12 cellular contexts compared by ENCODE assay signal in the genomic region with DNA sequence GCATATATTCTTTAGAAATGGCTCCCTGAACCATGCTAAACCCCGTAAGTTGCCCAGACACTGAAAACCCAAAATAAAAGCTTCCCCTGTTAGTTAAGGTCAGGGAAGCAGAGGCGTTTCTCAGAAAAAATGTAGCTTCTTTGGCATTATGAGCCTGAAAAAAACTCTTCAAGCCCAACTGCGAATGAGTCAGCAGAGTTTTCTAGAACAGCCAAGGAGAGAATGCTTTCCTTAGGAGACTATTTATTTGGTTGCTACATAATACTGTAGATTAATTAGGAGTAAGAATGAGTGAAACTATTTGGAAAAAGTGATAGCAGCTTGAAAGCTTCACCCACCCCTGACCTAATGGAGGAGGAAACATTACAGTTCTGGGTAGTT. TPM values are rescaled to one million over a fixed set of nuclear protein-coding genes. Genes with fewer than 3 reads are reported as not detected.
DNase-seq lines count a peak whose midpoint lies in the region; ATAC-seq and TF ChIP-seq lines count a peak whose summit lies in the region.
"Had no signal": no experiment of that assay in that cellular context is flagged by ENCODE, and none has a peak within 500 bp of the region (broad histone marks: within the 10 kb centered on the region; RNA-seq: fewer than 3 reads in every experiment).

No MANE protein-coding gene starts in this region.

- peak overlapping the region; percentile 99 for H4K5ac ChIP-seq in IMR-90 (ENCODE audit: low read depth, low read length)

- CTCF ChIA-PET in IMR-90 (lab: Yijun Ruan, JAX), result interaction anchor here (1.6 kb wide), 1 partner anchor 24 kb away, joined by 4 read pairs; no protein-coding TSS in a partner anchor
- CTCF ChIA-PET in MCF 10A (lab: Yijun Ruan, JAX), result interaction anchor here (1.2 kb wide), 1 partner anchor 115 kb away, joined by 3 read pairs; no protein-coding TSS in a partner anchor

- peak overlapping the region; percentile 79 for H2BK5ac ChIP-seq in IMR-90 (ENCODE audit: low read depth, low read length, poor library complexity, severe bottlenecking)

- in situ Hi-C loops in IMR-90 (cut with MboI; ENCODE audit: low sequenced_read_pairs), result loop anchor here (10.0 kb wide), 1 partner anchor 389 kb away; no protein-coding TSS in a partner anchor

- H3K4me1 Mint-ChIP-seq in MCF 10A (ENCODE audit: insufficient read depth, unreplicated experiment), result peaks cover 15% of the 10 kb centered on the region

- TF ChIP-seq POLR2A in IMR-90 (IDR thresholded peaks at IDR 0.05; ENCODE audit: low read depth, low read length) (no peak), prostate gland (IDR thresholded peaks at IDR 0.05) (no peak)

- H3K9ac ChIP-seq in IMR-90 (ENCODE audit: low read depth, low read length) (peak overlapping the region; percentile 80; the same call in 1 of the 2 replicates), stomach smooth muscle (ENCODE audit: low read length in 2 of 2) (no peak overlapping the region)

- dilution Hi-C loops in IMR-90 (cut with HindIII; ENCODE audit: low sequenced_read_pairs, unreplicated experiment), result no loop called here

- H3K9me3 Mint-ChIP-seq in MCF 10A (ENCODE audit: unreplicated experiment), result no peaks in the 10 kb centered on the region
- H3K9me3 Mint-ChIP-seq: T-cell had no signal

- H2AK9ac ChIP-seq in IMR-90 (replicated peaks; ENCODE audit: low read depth, low read length, poor library complexity), result no peak overlapping the region

- TF ChIP-seq CTCF in IMR-90 (conservative IDR thresholded peaks at IDR 0.05; ENCODE audit: low read depth, low read length) (no peak), MCF 10A (IDR thresholded peaks at IDR 0.05; ENCODE audit: unreplicated experiment) (no peak), right atrium auricular region (IDR thresholded peaks at IDR 0.05) (no peak), prostate gland (IDR thresholded peaks at IDR 0.05) (no peak)

- H4K8ac ChIP-seq in IMR-90 (ENCODE audit: low read depth in 2 of 2, low read length in 2 of 2), result peak overlapping the region; percentile 55 to 60; a peak in 3 of 4 replicates

- H3K9me3 ChIP-seq in IMR-90 (ENCODE audit: control insufficient read depth, insufficient read depth, low read length) (no peaks in the 10 kb centered on the region), right atrium auricular region (no peaks in the 10 kb centered on the region), stomach smooth muscle (ENCODE audit: control insufficient read depth in 2 of 2, low read length in 2 of 2) (no peaks in the 10 kb centered on the region), prostate gland (no peaks in the 10 kb centered on the region)
- H3K9me3 ChIP-seq: neutrophil had no signal

- H3K18ac ChIP-seq in IMR-90 (ENCODE audit: low read depth, low read length), result peak overlapping the region; percentile 99

- intact Hi-C loops in IMR-90 (cut with micrococcal nuclease), result loop anchor here (10.0 kb wide), 2 partner anchors 159 to 249 kb away; no protein-coding TSS in a partner anchor
- intact Hi-C loops in MCF 10A (cut with micrococcal nuclease), result no loop called here
- intact Hi-C loops in prostate gland (cut with DNase I), result no loop called here

- H2AK5ac ChIP-seq in IMR-90 (ENCODE audit: low read depth, low read length), result no peak overlapping the region

- no CpG with 5 or more reads among the region's 3 CpGs for WGBS in IMR-90 (ENCODE audit: extremely low coverage in 2 of 2, insufficient read length in 1 of 2), 2 experiments
- 49% methylated on average over 3 of the region's 3 CpGs for WGBS in prostate gland

- no TSS peak for BruUV-seq in IMR-90 (replicated peaks; lab: Mats Ljungman, UMichigan)
- BruUV-seq in MCF 10A (replicated peaks; lab: Mats Ljungman, UMichigan), result no TSS peak

- peak; percentile 82 for DNase-seq in IMR-90
- peak; percentile 28 for DNase-seq in MCF 10A (ENCODE audit: unreplicated experiment)
- DNase-seq in right atrium auricular region (ENCODE audit: low spot score), result no peak
- no peak for DNase-seq in putamen (ENCODE audit: low spot score)
- no peak for DNase-seq in prostate gland (ENCODE audit: low spot score)
- DNase-seq: GOT3, NCI-H748 treated with DMSO at 0.1 percent for 48 hours, T-cell had no signal

- H3K4me3 Mint-ChIP-seq in MCF 10A (ENCODE audit: unreplicated experiment), result no peak overlapping the region
- H3K4me3 Mint-ChIP-seq: T-cell had no signal

- ATAC-seq in IMR-90 (ENCODE audit: low read depth), result peak; percentile 39
- no peak for ATAC-seq in HG03135 (IDR thresholded peaks at IDR 0.05; ENCODE audit: unreplicated experiment)
- ATAC-seq: T-cell had no signal

- H2AFZ ChIP-seq in IMR-90 (replicated peaks; ENCODE audit: low read length, poor library complexity), result no peak overlapping the region

- H3K79me1 ChIP-seq in IMR-90 (ENCODE audit: low read depth in 1 of 2, low read length in 2 of 2), result no peaks in the 10 kb centered on the region

- peak overlapping the region; percentile 46 for H3K27ac Mint-ChIP-seq in MCF 10A (ENCODE audit: low read depth, unreplicated experiment)
- H3K27ac Mint-ChIP-seq: T-cell had no signal

- no peaks in the 10 kb centered on the region for H3K27me3 ChIP-seq in IMR-90 (ENCODE audit: control insufficient read depth, insufficient read depth, low read length)
- H3K27me3 ChIP-seq in right atrium auricular region, result no peaks in the 10 kb centered on the region
- peaks cover 0 to 2% of the 10 kb centered on the region in 2 donors for H3K27me3 ChIP-seq in stomach smooth muscle (ENCODE audit: control insufficient read depth in 1 of 2, insufficient read depth in 2 of 2, low read length in 2 of 2)
- no peaks in the 10 kb centered on the region for H3K27me3 ChIP-seq in prostate gland (replicated peaks; ENCODE audit: insufficient read depth)
- H3K27me3 ChIP-seq: cardiac muscle cell, neutrophil had no signal

- H2BK20ac ChIP-seq in IMR-90 (ENCODE audit: low read depth, low read length), result peak overlapping the region; percentile 67

- H3K9me1 ChIP-seq in IMR-90 (ENCODE audit: insufficient read depth, low read length), result no peaks in the 10 kb centered on the region

- H3K4ac ChIP-seq in IMR-90 (ENCODE audit: low read depth, low read length), result peak overlapping the region; percentile 74; the same call in 1 of the 2 replicates

- H3K27ac ChIP-seq in IMR-90 (ENCODE audit: insufficient read depth, low read length) (peak overlapping the region; percentile 100; the same call in 1 of the 2 replicates), right atrium auricular region (peak overlapping the region; percentile 23 to 45), stomach smooth muscle (ENCODE audit: low read length) (peak overlapping the region; percentile 13), prostate gland (no peak overlapping the region)
- H3K27ac ChIP-seq: cardiac muscle cell, neutrophil had no signal

- H3K36me3 Mint-ChIP-seq in MCF 10A (ENCODE audit: insufficient read depth, unreplicated experiment), result peaks cover 7% of the 10 kb centered on the region
- H3K36me3 Mint-ChIP-seq: T-cell had no signal

- H2BK15ac ChIP-seq in IMR-90 (ENCODE audit: low read depth, low read length), result peak overlapping the region; percentile 90; the same call in 2 of the 3 replicates

- H3K36me3 ChIP-seq in IMR-90 (ENCODE audit: control insufficient read depth, insufficient read depth, low read length), result no peaks in the 10 kb centered on the region
- H3K36me3 ChIP-seq in right atrium auricular region, result no peaks in the 10 kb centered on the region
- H3K36me3 ChIP-seq in stomach smooth muscle (ENCODE audit: control insufficient read depth in 2 of 2, insufficient read depth in 2 of 2, low read length in 2 of 2), result no peaks in the 10 kb centered on the region
- no peaks in the 10 kb centered on the region for H3K36me3 ChIP-seq in prostate gland
- H3K36me3 ChIP-seq: cardiac muscle cell, neutrophil had no signal

- H3K4me3 ChIP-seq in IMR-90 (ENCODE audit: insufficient read depth, low read depth, low read length), result no peak overlapping the region
- no peak overlapping the region for H3K4me3 ChIP-seq in right atrium auricular region
- no peak overlapping the region for H3K4me3 ChIP-seq in stomach smooth muscle (ENCODE audit: low read length in 2 of 2)
- H3K4me3 ChIP-seq in prostate gland, result no peak overlapping the region
- H3K4me3 ChIP-seq: cardiac muscle cell had no signal

- H3K27me3 Mint-ChIP-seq in MCF 10A (ENCODE audit: insufficient read depth, unreplicated experiment), result peaks cover 13% of the 10 kb centered on the region

- H4K91ac ChIP-seq in IMR-90 (ENCODE audit: insufficient read depth, low read depth, low read length), result 0 out of 2 replicates have a peak overlapping the region, but pooled peaks have one; percentile 73

- POLR2A ChIA-PET in IMR-90 (lab: Charles Lee; ENCODE audit: unreplicated experiment) (interaction anchor here (0.6 kb wide), 1 partner anchor 398 kb away, joined by 3 read pairs; no protein-coding TSS in a partner anchor), MCF 10A (lab: Yijun Ruan, JAX) (interaction anchor here (1.2 to 2.1 kb wide), 2 partner anchors 15 to 55 kb away, joined by 3 to 8 read pairs; no protein-coding TSS in a partner anchor)

- peak overlapping the region; percentile 53; the same call in 1 of the 2 replicates for H3K14ac ChIP-seq in IMR-90 (replicated peaks; ENCODE audit: low read depth, low read length)

- no peak overlapping the region for H3K4me2 ChIP-seq in IMR-90 (ENCODE audit: low read depth, low read length)

- H3K56ac ChIP-seq in IMR-90 (ENCODE audit: extremely low read depth, insufficient read depth, low read length), result peak overlapping the region; percentile 5; the same call in 1 of the 2 replicates

- no peaks in the 10 kb centered on the region for H4K20me1 ChIP-seq in IMR-90 (ENCODE audit: insufficient read depth, low read length)

- peaks cover 8% of the 10 kb centered on the region for H3K4me1 ChIP-seq in IMR-90 (ENCODE audit: control insufficient read depth, insufficient read depth, low read length)
- no peaks in the 10 kb centered on the region for H3K4me1 ChIP-seq in right atrium auricular region
- no peaks in the 10 kb centered on the region for H3K4me1 ChIP-seq in stomach smooth muscle (ENCODE audit: control insufficient read depth, insufficient read depth, low read length)
- H3K4me1 ChIP-seq in prostate gland (replicated peaks), result no peaks in the 10 kb centered on the region

- no peak overlapping the region for H3K23ac ChIP-seq in IMR-90 (ENCODE audit: low read depth, low read length)

- no peak for TF ChIP-seq RAD21 in IMR-90 (IDR thresholded peaks at IDR 0.05; ENCODE audit: low read length)

- peak overlapping the region; percentile 86 for H2BK120ac ChIP-seq in IMR-90 (ENCODE audit: low read depth, low read length)

TF ChIP-seq in IMR-90, 13 proteins besides CTCF, POLR2A, EP300 and RAD21 (continues in another document):
- no peak for TF ChIP-seq RCOR1 (IDR thresholded peaks at IDR 0.05; ENCODE audit: insufficient replicate concordance, low read length)
- no peak for TF ChIP-seq MAFK (IDR thresholded peaks at IDR 0.05; ENCODE audit: low read depth, low read length)
- TF ChIP-seq NFE2L2 (IDR thresholded peaks at IDR 0.05; ENCODE audit: low read depth, low read length), result peak; percentile 77; the same call in 1 of the 2 replicates

RNA-seq across cellular contexts. Expression of a gene that starts 53.9 kb away (rescaled TPM):
- total RNA-seq in IMR-90 (2012; rRNA removed) (not detected in 2 replicates), MCF 10A (2022) (not detected in 2 replicates), right atrium auricular region (not detected), prostate gland (not detected)
- not detected in 2 replicates for polyA plus RNA-seq in IMR-90 (2012; rRNA removed)
- polyA plus RNA-seq in IMR-90 (2012; cell fraction: cytosol; rRNA removed), result not detected in 2 replicates
- polyA plus RNA-seq in IMR-90 (2012; cell fraction: nucleus; rRNA removed; ENCODE audit: low replicate concordance), result not detected in 2 replicates
- total RNA-seq: cardiac muscle cell, T-cell had no signal
- polyA plus RNA-seq: cardiac muscle cell had no signal

Comparison
In these comparisons a context has a peak if more than half of its experiments do, and no peak if none do; other contexts are left out.
1. DNase-seq: peak in IMR-90 (single experiment) and MCF 10A (single experiment); none in right atrium auricular region (single experiment), putamen (single experiment) and prostate gland (single experiment).
2. H3K27ac ChIP-seq: peak in IMR-90 (single experiment), right atrium auricular region (2 of 2) and stomach smooth muscle (single experiment); none in prostate gland (0 of 2).